1 cellular context compared by ENCODE assay signal in genomic region chr2:16235747-16236146, GRCh38.
TF ChIP-seq lines count a peak whose summit lies in the region.

No MANE protein-coding gene starts in this region.

TF ChIP-seq in WTC11, 78 proteins besides CTCF, POLR2A, EP300 and RAD21 (continued from another document):
- TF ChIP-seq STAT6 (CRISPR knock-in tag; conservative IDR thresholded peaks at IDR 0.05; ENCODE audit: low read depth) (no peak), TEAD4 (CRISPR knock-in tag; IDR thresholded peaks at IDR 0.05) (no peak), CDX4 (CRISPR knock-in tag; IDR thresholded peaks at IDR 0.05; ENCODE audit: borderline replicate concordance) (no peak), EMX1 (CRISPR knock-in tag; IDR thresholded peaks at IDR 0.05) (no peak), SMAD3 (CRISPR knock-in tag; IDR thresholded peaks at IDR 0.05; ENCODE audit: borderline replicate concordance) (no peak), MYBL2 (CRISPR knock-in tag; IDR thresholded peaks at IDR 0.05) (no peak), NR1H2 (CRISPR knock-in tag; IDR thresholded peaks at IDR 0.05) (no peak), ZMAT4 (CRISPR knock-in tag; IDR thresholded peaks at IDR 0.05) (no peak), CREM (CRISPR knock-in tag; IDR thresholded peaks at IDR 0.05) (no peak), NFATC4 (CRISPR knock-in tag; IDR thresholded peaks at IDR 0.05) (no peak), NR3C1 (CRISPR knock-in tag; conservative IDR thresholded peaks at IDR 0.05; ENCODE audit: low read depth) (no peak), SP1 (CRISPR knock-in tag; conservative IDR thresholded peaks at IDR 0.05) (no peak)
- TF ChIP-seq, protein P1, sequence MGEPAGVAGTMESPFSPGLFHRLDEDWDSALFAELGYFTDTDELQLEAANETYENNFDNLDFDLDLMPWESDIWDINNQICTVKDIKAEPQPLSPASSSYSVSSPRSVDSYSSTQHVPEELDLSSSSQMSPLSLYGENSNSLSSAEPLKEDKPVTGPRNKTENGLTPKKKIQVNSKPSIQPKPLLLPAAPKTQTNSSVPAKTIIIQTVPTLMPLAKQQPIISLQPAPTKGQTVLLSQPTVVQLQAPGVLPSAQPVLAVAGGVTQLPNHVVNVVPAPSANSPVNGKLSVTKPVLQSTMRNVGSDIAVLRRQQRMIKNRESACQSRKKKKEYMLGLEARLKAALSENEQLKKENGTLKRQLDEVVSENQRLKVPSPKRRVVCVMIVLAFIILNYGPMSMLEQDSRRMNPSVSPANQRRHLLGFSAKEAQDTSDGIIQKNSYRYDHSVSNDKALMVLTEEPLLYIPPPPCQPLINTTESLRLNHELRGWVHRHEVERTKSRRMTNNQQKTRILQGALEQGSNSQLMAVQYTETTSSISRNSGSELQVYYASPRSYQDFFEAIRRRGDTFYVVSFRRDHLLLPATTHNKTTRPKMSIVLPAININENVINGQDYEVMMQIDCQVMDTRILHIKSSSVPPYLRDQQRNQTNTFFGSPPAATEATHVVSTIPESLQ (CRISPR knock-in tag; IDR thresholded peaks at IDR 0.05) = no peak
- TF ChIP-seq, protein P2, sequence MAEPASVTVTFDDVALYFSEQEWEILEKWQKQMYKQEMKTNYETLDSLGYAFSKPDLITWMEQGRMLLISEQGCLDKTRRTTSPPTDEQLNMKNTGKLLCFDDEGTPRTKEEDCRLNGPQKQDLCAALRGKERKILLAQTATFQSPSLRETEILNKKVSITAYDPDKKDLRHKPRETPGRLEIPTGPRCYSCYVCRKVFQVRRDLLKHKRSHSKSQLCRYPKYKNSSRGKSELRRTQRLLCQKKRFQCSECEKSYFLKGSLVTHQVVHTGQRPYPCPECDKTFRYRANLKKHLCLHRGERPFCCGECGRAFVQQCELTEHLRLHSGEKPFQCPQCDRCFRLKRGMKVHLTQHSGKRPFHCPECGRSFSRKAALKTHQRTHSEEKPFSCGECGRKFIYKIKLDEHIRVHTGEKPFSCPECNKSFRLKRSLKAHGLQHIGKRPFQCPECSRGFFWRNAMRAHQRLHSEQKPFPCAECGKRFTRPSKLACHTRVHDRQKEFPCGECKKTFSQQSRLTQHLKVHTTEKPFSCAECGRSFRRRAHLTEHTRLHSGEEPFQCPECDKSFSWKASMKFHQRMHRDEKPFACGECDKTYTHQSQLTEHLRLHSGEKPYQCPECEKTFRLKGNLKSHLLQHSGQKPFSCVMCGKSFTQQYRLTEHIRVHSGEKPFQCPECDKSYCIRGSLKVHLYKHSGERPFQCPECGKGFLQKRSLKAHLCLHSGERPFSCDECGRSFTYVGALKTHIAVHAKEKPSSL (CRISPR knock-in tag; conservative IDR thresholded peaks at IDR 0.05) = no peak
- TF ChIP-seq, protein P3, sequence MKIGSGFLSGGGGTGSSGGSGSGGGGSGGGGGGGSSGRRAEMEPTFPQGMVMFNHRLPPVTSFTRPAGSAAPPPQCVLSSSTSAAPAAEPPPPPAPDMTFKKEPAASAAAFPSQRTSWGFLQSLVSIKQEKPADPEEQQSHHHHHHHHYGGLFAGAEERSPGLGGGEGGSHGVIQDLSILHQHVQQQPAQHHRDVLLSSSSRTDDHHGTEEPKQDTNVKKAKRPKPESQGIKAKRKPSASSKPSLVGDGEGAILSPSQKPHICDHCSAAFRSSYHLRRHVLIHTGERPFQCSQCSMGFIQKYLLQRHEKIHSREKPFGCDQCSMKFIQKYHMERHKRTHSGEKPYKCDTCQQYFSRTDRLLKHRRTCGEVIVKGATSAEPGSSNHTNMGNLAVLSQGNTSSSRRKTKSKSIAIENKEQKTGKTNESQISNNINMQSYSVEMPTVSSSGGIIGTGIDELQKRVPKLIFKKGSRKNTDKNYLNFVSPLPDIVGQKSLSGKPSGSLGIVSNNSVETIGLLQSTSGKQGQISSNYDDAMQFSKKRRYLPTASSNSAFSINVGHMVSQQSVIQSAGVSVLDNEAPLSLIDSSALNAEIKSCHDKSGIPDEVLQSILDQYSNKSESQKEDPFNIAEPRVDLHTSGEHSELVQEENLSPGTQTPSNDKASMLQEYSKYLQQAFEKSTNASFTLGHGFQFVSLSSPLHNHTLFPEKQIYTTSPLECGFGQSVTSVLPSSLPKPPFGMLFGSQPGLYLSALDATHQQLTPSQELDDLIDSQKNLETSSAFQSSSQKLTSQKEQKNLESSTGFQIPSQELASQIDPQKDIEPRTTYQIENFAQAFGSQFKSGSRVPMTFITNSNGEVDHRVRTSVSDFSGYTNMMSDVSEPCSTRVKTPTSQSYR (CRISPR knock-in tag; IDR thresholded peaks at IDR 0.05) = no peak
- TF ChIP-seq, protein P4, sequence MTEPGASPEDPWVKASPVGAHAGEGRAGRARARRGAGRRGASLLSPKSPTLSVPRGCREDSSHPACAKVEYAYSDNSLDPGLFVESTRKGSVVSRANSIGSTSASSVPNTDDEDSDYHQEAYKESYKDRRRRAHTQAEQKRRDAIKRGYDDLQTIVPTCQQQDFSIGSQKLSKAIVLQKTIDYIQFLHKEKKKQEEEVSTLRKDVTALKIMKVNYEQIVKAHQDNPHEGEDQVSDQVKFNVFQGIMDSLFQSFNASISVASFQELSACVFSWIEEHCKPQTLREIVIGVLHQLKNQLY (CRISPR knock-in tag; IDR thresholded peaks at IDR 0.05) = no peak
- TF ChIP-seq, protein P5, sequence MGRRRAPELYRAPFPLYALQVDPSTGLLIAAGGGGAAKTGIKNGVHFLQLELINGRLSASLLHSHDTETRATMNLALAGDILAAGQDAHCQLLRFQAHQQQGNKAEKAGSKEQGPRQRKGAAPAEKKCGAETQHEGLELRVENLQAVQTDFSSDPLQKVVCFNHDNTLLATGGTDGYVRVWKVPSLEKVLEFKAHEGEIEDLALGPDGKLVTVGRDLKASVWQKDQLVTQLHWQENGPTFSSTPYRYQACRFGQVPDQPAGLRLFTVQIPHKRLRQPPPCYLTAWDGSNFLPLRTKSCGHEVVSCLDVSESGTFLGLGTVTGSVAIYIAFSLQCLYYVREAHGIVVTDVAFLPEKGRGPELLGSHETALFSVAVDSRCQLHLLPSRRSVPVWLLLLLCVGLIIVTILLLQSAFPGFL (CRISPR knock-in tag; IDR thresholded peaks at IDR 0.05; ENCODE audit: borderline replicate concordance) = no peak
TF ChIP-seq in WTC11: peak in this region for 0.
